In the genomic region with DNA sequence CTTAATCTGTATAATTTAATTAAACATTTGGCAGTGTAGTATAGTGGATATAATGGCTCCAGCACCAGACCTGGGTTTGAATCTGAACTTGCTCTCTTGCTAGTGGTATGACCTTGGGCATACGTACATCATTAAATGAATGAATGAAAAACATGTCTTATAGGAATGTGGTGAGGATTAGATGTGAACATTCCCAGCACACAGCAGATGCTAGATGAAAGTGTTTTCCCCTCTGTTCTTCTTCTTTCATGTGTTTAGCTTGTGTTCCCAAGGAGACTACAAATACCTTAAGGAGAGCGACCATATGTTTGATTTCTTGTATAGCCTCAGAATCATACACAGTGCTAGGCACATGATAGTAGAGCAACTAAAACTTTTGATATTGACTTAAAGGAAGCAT, we compare ENCODE assay signal across 39 cellular contexts. TPM values are rescaled to one million over a fixed set of nuclear protein-coding genes. Genes with fewer than 3 reads are reported as not detected.
"Had no signal": no experiment of that assay in that cellular context is flagged by ENCODE, and none has a peak within 500 bp of the region (broad histone marks: within the 10 kb centered on the region; RNA-seq: fewer than 3 reads in every experiment).

No MANE protein-coding gene starts in this region.

- H3K27ac ChIP-seq: KMS-11 had no signal

- H3K4me3 ChIP-seq: MG63 had no signal

- H3K9me3 ChIP-seq: MG63 had no signal

- H3K27me3 ChIP-seq: MG63 had no signal

- DNase-seq: Karpas-422, Kasumi-1, KBM-7, KG1, MG63, MM.1S, MV-4-11, NCI-H1048, NCI-H1092, NCI-H1092 treated with DMSO at 0.1 percent for 48 hours, NCI-H1105, NCI-H1105 treated with DMSO at 0.1 percent for 48 hours, NCI-H1417, NCI-H1417 treated with DMSO at 0.1 percent for 48 hours, NCI-H1436, NCI-H1436 treated with DMSO at 0.1 percent for 48 hours, NCI-H146, NCI-H1694, NCI-H1694 treated with DMSO at 0.1 percent for 48 hours, NCI-H187, NCI-H187 treated with DMSO at 0.1 percent for 48 hours, NCI-H1930, NCI-H2029, NCI-H2029 treated with DMSO at 0.1 percent for 48 hours, NCI-H2081, NCI-H2081 treated with DMSO at 0.1 percent for 48 hours, NCI-H2107, NCI-H2171, NCI-H2171 treated with DMSO at 0.1 percent for 48 hours, NCI-H2227 treated with DMSO at 0.1 percent for 48 hours, NCI-H226, NCI-H345, NCI-H446, NCI-H446 treated with DMSO at 0.1 percent for 48 hours had no signal

RNA-seq across cellular contexts. Expression of gene CT47B1, which starts 56.5 kb away (rescaled TPM):
- total RNA-seq: LHCN-M2, M059J, MCF 10A, NCI-H460 had no signal
